Comparison of ENCODE assay signal across 9 cellular contexts in the genomic region with DNA sequence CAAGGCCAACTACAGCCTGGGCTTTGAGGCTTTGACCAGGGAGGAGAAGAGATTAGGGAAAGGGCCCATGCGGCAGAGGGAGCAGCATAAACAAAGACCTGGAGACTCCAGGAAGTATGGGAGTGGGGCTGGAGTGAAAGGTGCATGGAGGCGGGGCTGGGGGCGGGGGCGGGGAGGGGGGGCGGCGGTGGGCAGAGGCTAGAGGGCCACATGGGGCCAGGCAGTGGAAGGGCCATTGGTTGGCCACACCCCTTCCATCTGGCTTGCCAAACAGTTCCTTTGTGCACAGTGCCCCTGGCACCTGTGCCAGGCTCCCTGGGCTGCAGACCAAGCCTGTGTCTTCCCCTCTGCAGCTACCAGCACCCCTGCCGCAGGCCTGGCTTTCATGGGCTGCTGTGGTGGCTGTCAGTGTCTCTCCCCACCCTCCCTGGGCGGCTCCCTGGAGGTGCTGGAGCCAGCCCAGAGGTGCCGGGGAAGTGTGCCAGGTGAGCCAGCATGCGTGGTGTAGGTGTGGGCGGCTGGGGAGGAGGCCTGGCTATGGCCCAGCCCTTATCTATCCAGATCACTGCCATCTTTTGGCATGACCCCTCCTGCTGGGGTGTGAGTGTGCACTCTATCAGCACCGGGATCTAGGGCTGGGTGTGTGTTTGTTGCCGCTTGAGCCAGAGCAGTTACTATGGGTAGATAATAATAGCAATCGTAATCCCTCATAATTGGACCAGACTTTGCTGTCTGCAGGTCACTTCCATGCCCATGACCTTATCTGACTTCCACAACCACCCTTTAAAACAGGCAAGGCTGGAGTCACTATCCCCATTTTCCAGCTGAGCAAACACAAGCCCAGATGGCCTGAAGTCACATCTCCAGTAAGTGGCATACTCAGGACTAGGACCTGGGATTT. TPM values are rescaled to one million over a fixed set of nuclear protein-coding genes. Genes with fewer than 3 reads are reported as not detected.
DNase-seq lines count a peak whose midpoint lies in the region; ATAC-seq, FAIRE-seq and TF ChIP-seq lines count a peak whose summit lies in the region.
"Had no signal": no experiment of that assay in that cellular context is flagged by ENCODE, and none has a peak within 500 bp of the region (broad histone marks: within the 10 kb centered on the region; RNA-seq: fewer than 3 reads in every experiment).

No MANE protein-coding gene starts in this region.

- H3K4me1 ChIP-seq in CD4-positive, alpha-beta memory T cell (ENCODE audit: insufficient read depth, low read length): peaks cover 90% of the 10 kb centered on the region
- peaks cover 16 to 57% of the 10 kb centered on the region in 2 donors for H3K4me1 ChIP-seq in left lung
- H3K4me1 ChIP-seq in effector memory CD4-positive, alpha-beta T cell (ENCODE audit: control insufficient read depth, insufficient read depth, low read length, poor library complexity, severe bottlenecking): peaks cover 43% of the 10 kb centered on the region

- peak overlapping the region in 5 of 7 donors; percentile 35 to 80 (median 60) for H3K27ac Mint-ChIP-seq in CD4-positive, alpha-beta memory T cell
- peak overlapping the region; percentile 28 for H3K27ac Mint-ChIP-seq in activated CD8-positive, alpha-beta T cell treated with anti-CD3 and anti-CD28 coated beads, Interleukin-2, amount 10 ng/mL, durations not matched to agents 7 days and 5 days
- no peak overlapping the region for H3K27ac Mint-ChIP-seq in CD14-positive monocyte

- H3K4me1 Mint-ChIP-seq in CD4-positive, alpha-beta memory T cell: peaks cover 32 to 88% (median 64%) of the 10 kb centered on the region in 4 donors
- peaks cover 76% of the 10 kb centered on the region for H3K4me1 Mint-ChIP-seq in activated CD8-positive, alpha-beta T cell treated with anti-CD3 and anti-CD28 coated beads, Interleukin-2, amount 10 ng/mL, durations not matched to agents 7 days and 5 days (ENCODE audit: low read depth)
- H3K4me1 Mint-ChIP-seq in CD14-positive monocyte: peaks cover 56% of the 10 kb centered on the region

- TF ChIP-seq CTCF in left lung (IDR thresholded peaks at IDR 0.05): no peak
- no peak for TF ChIP-seq CTCF in CD14-positive monocyte (IDR thresholded peaks at IDR 0.05)

- peak overlapping the region in 2 of 8 donors; percentile 20 to 49 for H3K4me3 Mint-ChIP-seq in CD4-positive, alpha-beta memory T cell
- H3K4me3 Mint-ChIP-seq in activated CD8-positive, alpha-beta T cell treated with anti-CD3 and anti-CD28 coated beads, Interleukin-2, amount 10 ng/mL, durations not matched to agents 7 days and 5 days: no peak overlapping the region
- no peak overlapping the region for H3K4me3 Mint-ChIP-seq in CD14-positive monocyte

- H3K36me3 ChIP-seq in CD4-positive, alpha-beta memory T cell (ENCODE audit: insufficient read depth, low read length): peaks cover 22% of the 10 kb centered on the region
- peaks cover 0 to 31% of the 10 kb centered on the region in 2 donors for H3K36me3 ChIP-seq in left lung
- peaks cover 25% of the 10 kb centered on the region for H3K36me3 ChIP-seq in effector memory CD4-positive, alpha-beta T cell (ENCODE audit: control insufficient read depth, insufficient read depth, low read length)

- FAIRE-seq in HTR-8/SVneo (lab: Jason Lieb, UNC): no peak

- ATAC-seq in activated CD8-positive, alpha-beta T cell treated with anti-CD3 and anti-CD28 coated beads, Interleukin-2, amount 10 ng/mL, durations not matched to agents 7 days and 5 days: no peak
- ATAC-seq in left lung (peak; percentile 71), HG02938 (IDR thresholded peaks at IDR 0.05; ENCODE audit: unreplicated experiment) (no peak)

- no peaks in the 10 kb centered on the region for H3K9me3 Mint-ChIP-seq in CD4-positive, alpha-beta memory T cell
- H3K9me3 Mint-ChIP-seq in activated CD8-positive, alpha-beta T cell treated with anti-CD3 and anti-CD28 coated beads, Interleukin-2, amount 10 ng/mL, durations not matched to agents 7 days and 5 days (ENCODE audit: insufficient read depth): no peaks in the 10 kb centered on the region
- no peaks in the 10 kb centered on the region for H3K9me3 Mint-ChIP-seq in CD14-positive monocyte

- intact Hi-C loops in CD4-positive, alpha-beta memory T cell (cut with micrococcal nuclease): no loop called here
- intact Hi-C loops in left lung (cut with DNase I): no loop called here
- intact Hi-C loops in CD14-positive monocyte (cut with micrococcal nuclease): loop anchor here in 1 of 2 donors (5.0 kb wide), 1 partner anchor 34 kb away; no protein-coding TSS in a partner anchor

- POLR2A ChIA-PET in CD4-positive, alpha-beta memory T cell (lab: Charles Lee; ENCODE audit: partially characterized antibody): interaction anchor here (2.1 to 4.5 kb wide), 4 partner anchors 12 to 51 kb away, joined by 9 to 36 read pairs (median 19); no protein-coding TSS in a partner anchor
- POLR2A ChIA-PET in activated CD8-positive, alpha-beta T cell treated with anti-CD3 and anti-CD28 coated beads, Interleukin-2, amount 10 ng/mL, durations not matched to agents 7 days and 5 days (lab: Charles Lee): interaction anchor here (1.1 to 3.6 kb wide), 3 partner anchors 12 to 35 kb away, joined by 3 to 27 read pairs (median 10); no protein-coding TSS in a partner anchor

- CTCF ChIA-PET in CD4-positive, alpha-beta memory T cell (lab: Charles Lee; ENCODE audit: partially characterized antibody): interaction anchor here (0.6 to 5.5 kb wide), 5 partner anchors 32 to 65 kb away, joined by 3 to 33 read pairs (median 17); no protein-coding TSS in a partner anchor
- CTCF ChIA-PET in activated CD8-positive, alpha-beta T cell treated with anti-CD3 and anti-CD28 coated beads, Interleukin-2, amount 10 ng/mL, durations not matched to agents 7 days and 5 days (lab: Charles Lee): interaction anchor here (1.1 to 3.2 kb wide), 4 partner anchors 23 to 65 kb away, joined by 3 to 28 read pairs (median 15); no protein-coding TSS in a partner anchor

- H3K27ac ChIP-seq in CD4-positive, alpha-beta memory T cell (ENCODE audit: low read depth, low read length): no peak overlapping the region
- peak overlapping the region in 1 of 2 donors; percentile 37 for H3K27ac ChIP-seq in left lung
- H3K27ac ChIP-seq in effector memory CD4-positive, alpha-beta T cell (ENCODE audit: insufficient read depth, low read length, poor library complexity, severe bottlenecking): no peak overlapping the region
- H3K27ac ChIP-seq: HL-60 had no signal

- H3K36me3 Mint-ChIP-seq in CD4-positive, alpha-beta memory T cell: peaks cover 5 to 34% of the 10 kb centered on the region in 2 donors
- H3K36me3 Mint-ChIP-seq in activated CD8-positive, alpha-beta T cell treated with anti-CD3 and anti-CD28 coated beads, Interleukin-2, amount 10 ng/mL, durations not matched to agents 7 days and 5 days (ENCODE audit: low read depth): peaks cover 49% of the 10 kb centered on the region
- H3K36me3 Mint-ChIP-seq in CD14-positive monocyte: peaks cover 37 to 43% of the 10 kb centered on the region in 2 donors

- DNase-seq in CD4-positive, alpha-beta memory T cell: no peak
- DNase-seq in NCI-H1694 treated with DMSO at 0.1 percent for 48 hours (lab: John Stamatoyannopoulos, UW) (peak; percentile 85), left lung (peak in 1 of 2 donors; percentile 62), CD14-positive monocyte (ENCODE audit: low spot score) (no peak), HTR-8/SVneo (ENCODE audit: insufficient read length, low spot score) (no peak)
- no peak for DNase-seq in activated CD8-positive, alpha-beta T cell treated with anti-CD3 and anti-CD28 coated beads, Interleukin-2, amount 10 ng/mL, durations not matched to agents 7 days and 5 days
- DNase-seq in effector memory CD4-positive, alpha-beta T cell: no peak

- no peaks in the 10 kb centered on the region for H3K9me3 ChIP-seq in CD4-positive, alpha-beta memory T cell (ENCODE audit: control insufficient read depth in 1 of 2, low read length in 2 of 2)
- no peaks in the 10 kb centered on the region for H3K9me3 ChIP-seq in left lung
- no peaks in the 10 kb centered on the region for H3K9me3 ChIP-seq in effector memory CD4-positive, alpha-beta T cell (ENCODE audit: control insufficient read depth, low read length)

- H3K4me3 ChIP-seq in CD4-positive, alpha-beta memory T cell (ENCODE audit: low read length in 2 of 2): no peak overlapping the region
- no peak overlapping the region for H3K4me3 ChIP-seq in left lung
- H3K4me3 ChIP-seq in effector memory CD4-positive, alpha-beta T cell (ENCODE audit: insufficient read depth, low read depth, low read length, poor library complexity, severe bottlenecking): no peak overlapping the region

- no peaks in the 10 kb centered on the region for H3K27me3 Mint-ChIP-seq in CD4-positive, alpha-beta memory T cell
- H3K27me3 Mint-ChIP-seq in activated CD8-positive, alpha-beta T cell treated with anti-CD3 and anti-CD28 coated beads, Interleukin-2, amount 10 ng/mL, durations not matched to agents 7 days and 5 days (ENCODE audit: low read depth): no peaks in the 10 kb centered on the region
- H3K27me3 Mint-ChIP-seq in CD14-positive monocyte (ENCODE audit: low read depth in 3 of 3): peaks cover 0 to 11% (median 0%) of the 10 kb centered on the region in 3 donors

- H3K27me3 ChIP-seq in CD4-positive, alpha-beta memory T cell (ENCODE audit: insufficient read depth, low read length): no peaks in the 10 kb centered on the region
- H3K27me3 ChIP-seq in left lung: no peaks in the 10 kb centered on the region
- H3K27me3 ChIP-seq in effector memory CD4-positive, alpha-beta T cell (replicated peaks; ENCODE audit: control insufficient read depth, insufficient read depth, low read length, poor library complexity, severe bottlenecking): no peaks in the 10 kb centered on the region

RNA-seq across cellular contexts. Expression of gene DNMT3A, which starts 30.5 kb away (rescaled TPM):
- total RNA-seq in CD4-positive, alpha-beta memory T cell: 10 to 100 TPM; 62.2 to 71.6 TPM
- 10 to 100 TPM in 1 of 2 donors, 1 to 10 TPM in 1; 7.5 to 14.6 TPM for polyA plus RNA-seq in CD4-positive, alpha-beta memory T cell
- 10 to 100 TPM; 76.4 to 79.8 TPM for total RNA-seq in activated CD8-positive, alpha-beta T cell treated with anti-CD3 and anti-CD28 coated beads, Interleukin-2, amount 10 ng/mL, durations not matched to agents 7 days and 5 days
- 10 to 100 TPM; 37.5 to 38.7 TPM for total RNA-seq in left lung
- 1 to 10 TPM; 1.7 to 2.7 TPM for polyA plus RNA-seq in CD14-positive monocyte

Comparison
In these comparisons a context has a peak if more than half of its experiments do, and no peak if none do; other contexts are left out.
1. H3K27ac Mint-ChIP-seq: peak in CD4-positive, alpha-beta memory T cell (5 of 7) and activated CD8-positive, alpha-beta T cell treated with anti-CD3 and anti-CD28 coated beads, Interleukin-2, amount 10 ng/mL, durations not matched to agents 7 days and 5 days (single experiment); none in CD14-positive monocyte (0 of 7).